ENCODE assay signal across 21 cellular contexts in the genomic region with DNA sequence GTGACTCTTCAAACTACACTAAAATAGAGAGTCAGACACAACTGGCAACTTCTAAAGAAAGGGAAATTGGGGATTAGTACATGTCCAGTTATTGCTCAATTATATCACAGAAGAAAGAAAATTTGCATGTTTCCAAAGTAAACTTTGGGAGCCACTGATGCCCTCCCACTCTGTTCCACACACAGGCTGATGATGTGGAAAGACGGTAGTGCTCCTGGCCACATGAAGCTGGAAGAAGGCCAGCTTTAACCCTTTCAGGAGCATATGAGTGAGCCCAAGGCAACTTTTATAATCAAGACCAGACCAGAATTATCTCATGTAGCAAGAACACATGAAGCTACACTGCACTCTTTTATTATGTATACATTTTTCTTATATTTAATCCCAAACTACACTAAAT.
A peak's percentile ranks its signal among the peaks of the same experiment; 100 is the strongest.
DNase-seq lines count a peak whose midpoint lies in the region; TF ChIP-seq lines count a peak whose summit lies in the region.
"Had no signal": no experiment of that assay in that cellular context is flagged by ENCODE, and none has a peak within 500 bp of the region (broad histone marks: within the 10 kb centered on the region; RNA-seq: fewer than 3 reads in every experiment).

No MANE protein-coding gene starts in this region.

- no peak overlapping the region for H3K4me3 ChIP-seq in epithelial cell of esophagus (ENCODE audit: low read length)
- H3K4me3 ChIP-seq: thoracic aorta had no signal

- peak; percentile 29 for DNase-seq in HT1080 (ENCODE audit: low read depth)
- DNase-seq in OCI-M1 (lab: John Stamatoyannopoulos, UW) = peak; percentile 36
- DNase-seq in epithelial cell of esophagus (ENCODE audit: low read depth) = peak; percentile 46
- DNase-seq in myocyte (ENCODE audit: low read depth) = peak; percentile 3
- DNase-seq in SK-N-DZ (ENCODE audit: low spot score) = no peak
- DNase-seq in GM20000 (ENCODE audit: low spot score) = no peak
- DNase-seq in NCI-H226 = no peak
- DNase-seq: activated CD4-positive, alpha-beta T cell treated with anti-CD3 and anti-CD28 coated beads, Interleukin-2, amount 10 ng/mL, durations not matched to agents 7 days and 5 days; activated naive CD4-positive, alpha-beta T cell treated with Interleukin-2 at 50 U/mL for 16 hours; activated T-cell treated with anti-CD3 and anti-CD28 coated beads, Interleukin-2, amount 50 U/mL, for 72 hours; C1 segment of cervical spinal cord; Calu3; central memory CD4-positive, alpha-beta T cell; foreskin keratinocyte; left colon; naive thymus-derived CD4-positive, alpha-beta T cell; NCI-H1417; nucleus accumbens; stimulated activated CD4-positive, alpha-beta T cell treated with anti-CD3 and anti-CD28 coated beads, Interleukin-4, amount 100 ng/mL, for 24 hours; stimulated activated naive CD4-positive, alpha-beta T cell had no signal

- TF ChIP-seq CTCF in epithelial cell of esophagus (IDR thresholded peaks at IDR 0.05; ENCODE audit: insufficient read depth, low read depth, low read length, missing control alignments) = no peak
- no peak for TF ChIP-seq CTCF in GM20000 (IDR thresholded peaks at IDR 0.05; ENCODE audit: extremely low read depth, missing control alignments)

Comparison
In these comparisons a context has a peak if more than half of its experiments do, and no peak if none do; other contexts are left out.
1. DNase-seq: peak in HT1080 (single experiment), OCI-M1 (single experiment), epithelial cell of esophagus (single experiment) and myocyte (single experiment); none in SK-N-DZ (single experiment), GM20000 (single experiment) and NCI-H226 (single experiment).